In genomic region chr12:112012775-112013600, GRCh38 we compare ENCODE assay signal across 8 cellular contexts. TPM values are rescaled to one million over a fixed set of nuclear protein-coding genes. Genes with fewer than 3 reads are reported as not detected.
DNase-seq lines count a peak whose midpoint lies in the region; ATAC-seq and TF ChIP-seq lines count a peak whose summit lies in the region.

ERP29 (plus strand) TSS chr12:112013426; CDS start chr12:112013466, 40 bp downstream.
TMEM116 (minus strand) TSS chr12:112013165; CDS start chr12:112005270, 7,895 bp downstream.

- peak within 1 kb of the TSS; percentile 91 for H2AK5ac ChIP-seq in IMR-90 (ENCODE audit: low read depth, low read length)

- H4K91ac ChIP-seq in IMR-90 (ENCODE audit: insufficient read depth, low read depth, low read length), result peak within 1 kb of the TSS; percentile 91

- H2BK20ac ChIP-seq in IMR-90 (ENCODE audit: low read depth, low read length), result no peak within 1 kb of the TSS

- H3K18ac ChIP-seq in IMR-90 (ENCODE audit: low read depth, low read length), result peak within 1 kb of the TSS; percentile 64

- ATAC-seq in GM21526 (IDR thresholded peaks at IDR 0.05; ENCODE audit: low FRiP score, unreplicated experiment) (peak; percentile 73), IMR-90 (ENCODE audit: low read depth) (peak; percentile 89)

- H3K23ac ChIP-seq in IMR-90 (ENCODE audit: low read depth, low read length), result peak within 1 kb of the TSS; percentile 92

- peak within 1 kb of the TSS; percentile 72 to 97 for H4K8ac ChIP-seq in IMR-90 (ENCODE audit: low read depth in 2 of 2, low read length in 2 of 2)

- in situ Hi-C loops in IMR-90 (cut with MboI; ENCODE audit: low sequenced_read_pairs), result no loop called here

- no peaks in the 10 kb centered on the region for H3K27me3 ChIP-seq in IMR-90 (ENCODE audit: control insufficient read depth, insufficient read depth, low read length)

- H3K9me3 ChIP-seq in IMR-90 (ENCODE audit: control insufficient read depth, insufficient read depth, low read length) (no peaks in the 10 kb centered on the region), OCI-LY7 (ENCODE audit: low read length) (peaks cover 9% of the 10 kb centered on the region; the same call in 1 of the 2 replicates)

- TSS peak; percentile 74 for BruUV-seq in IMR-90 (replicated peaks; lab: Mats Ljungman, UMichigan)
- BruUV-seq in OCI-LY7 (replicated peaks; lab: Mats Ljungman, UMichigan), result TSS peak; percentile 91

- H3K27ac ChIP-seq in IMR-90 (ENCODE audit: insufficient read depth, low read length) (peak within 1 kb of the TSS; percentile 80), OCI-LY7 (ENCODE audit: low read depth, low read length, poor library complexity, severe bottlenecking) (peak within 1 kb of the TSS; percentile 92), epithelial cell of prostate (peak within 1 kb of the TSS; percentile 94)

- peak within 1 kb of the TSS; percentile 86 for H3K9ac ChIP-seq in IMR-90 (ENCODE audit: low read depth, low read length)

- peak within 1 kb of the TSS; percentile 83 for H2BK5ac ChIP-seq in IMR-90 (ENCODE audit: low read depth, low read length, poor library complexity, severe bottlenecking)

- peak within 1 kb of the TSS; percentile 79 for H3K4me3 ChIP-seq in IMR-90 (ENCODE audit: insufficient read depth, low read depth, low read length)
- peak within 1 kb of the TSS; percentile 88 for H3K4me3 ChIP-seq in OCI-LY7 (ENCODE audit: low read depth, low read length, poor library complexity, severe bottlenecking)

- H4K20me1 ChIP-seq in IMR-90 (ENCODE audit: insufficient read depth, low read length), result peaks cover 13% of the 10 kb centered on the region; the same call in 1 of the 2 replicates
- H4K20me1 ChIP-seq in OCI-LY7 (ENCODE audit: insufficient read depth, low read length), result peaks cover 12% of the 10 kb centered on the region

- DNase-seq in DMS114 treated with DMSO at 0.1 percent for 48 hours (lab: John Stamatoyannopoulos, UW; ENCODE audit: unreplicated experiment), result peak; percentile 93
- DNase-seq in IMR-90, result peak; percentile 98
- peak; percentile 99 for DNase-seq in OCI-LY7 (ENCODE audit: low spot score)
- DNase-seq in activated T-cell treated with anti-CD3 and anti-CD28 coated beads for 24 hours (ENCODE audit: low read depth), result peak; percentile 100
- peak; percentile 91 for DNase-seq in epithelial cell of prostate (ENCODE audit: low read depth, low spot score)
- DNase-seq in mucosa of gallbladder (ENCODE audit: low spot score), result peak; percentile 100
- DNase-seq in stimulated activated CD8-positive, alpha-beta memory T cell treated with anti-CD3 and anti-CD28 coated beads, Interleukin-4, amount 100 ng/mL, for 4 hours (ENCODE audit: low read depth in 2 of 2, low spot score in 1 of 2), result peak; percentile 100

- H3K36me3 ChIP-seq in IMR-90 (ENCODE audit: control insufficient read depth, insufficient read depth, low read length) (no peaks in the 10 kb centered on the region; the same call in 1 of the 2 replicates), OCI-LY7 (ENCODE audit: insufficient read depth, low read length) (peaks cover 27% of the 10 kb centered on the region)

- peak within 1 kb of the TSS; percentile 89 for H4K5ac ChIP-seq in IMR-90 (ENCODE audit: low read depth, low read length)

- H2BK120ac ChIP-seq in IMR-90 (ENCODE audit: low read depth, low read length), result peak within 1 kb of the TSS; percentile 57

- TF ChIP-seq CTCF in IMR-90 (conservative IDR thresholded peaks at IDR 0.05; ENCODE audit: low read depth, low read length) (peak; percentile 60), OCI-LY7 (conservative IDR thresholded peaks at IDR 0.05; ENCODE audit: low read length) (peak; percentile 49)

- WGBS in IMR-90 (ENCODE audit: extremely low coverage in 2 of 2, insufficient read length in 1 of 2), 2 experiments, result 0% methylated on average over 48 of the region's 67 CpGs; no CpG with 5 or more reads in 1 of the 2 experiments

- peak within 1 kb of the TSS; percentile 97 for H3K14ac ChIP-seq in IMR-90 (replicated peaks; ENCODE audit: low read depth, low read length)

- no peaks in the 10 kb centered on the region for H3K9me2 ChIP-seq in OCI-LY7 (ENCODE audit: insufficient read depth, low read length)

- peaks cover 10% of the 10 kb centered on the region for H3K9me1 ChIP-seq in IMR-90 (ENCODE audit: insufficient read depth, low read length)

- peak; percentile 90 for TF ChIP-seq POLR2A in IMR-90 (IDR thresholded peaks at IDR 0.05; ENCODE audit: low read depth, low read length)

- dilution Hi-C loops in IMR-90 (cut with HindIII; ENCODE audit: low sequenced_read_pairs, unreplicated experiment), result no loop called here

- intact Hi-C loops in IMR-90 (cut with micrococcal nuclease) (loop anchor here (1.0 kb wide), 1 partner anchor 68 kb away; no protein-coding TSS in a partner anchor), OCI-LY7 (cut with micrococcal nuclease; ENCODE audit: unreplicated experiment) (loop anchor here (1.0 to 2.0 kb wide), 4 partner anchors 18 to 414 kb away; partner anchors contain the start of gene ATXN2)

- H3K56ac ChIP-seq in IMR-90 (ENCODE audit: extremely low read depth, insufficient read depth, low read length), result peak within 1 kb of the TSS; percentile 89

- peak within 1 kb of the TSS; percentile 98 for H3K4ac ChIP-seq in IMR-90 (ENCODE audit: low read depth, low read length)

- H3K4me1 ChIP-seq in IMR-90 (ENCODE audit: control insufficient read depth, insufficient read depth, low read length), result peaks cover 1% of the 10 kb centered on the region; the same call in 1 of the 2 replicates
- H3K4me1 ChIP-seq in OCI-LY7 (ENCODE audit: insufficient read depth, low read length, poor library complexity, severe bottlenecking), result peaks cover 29% of the 10 kb centered on the region

- TF ChIP-seq RAD21 in IMR-90 (IDR thresholded peaks at IDR 0.05; ENCODE audit: low read length), result peak; percentile 51

- H3K4me2 ChIP-seq in IMR-90 (ENCODE audit: low read depth, low read length) (peak within 1 kb of the TSS; percentile 83), OCI-LY7 (ENCODE audit: low read length) (peak within 1 kb of the TSS; percentile 98)

- CTCF ChIA-PET in IMR-90 (lab: Yijun Ruan, JAX) (interaction anchor here (0.5 to 1.0 kb wide), 2 partner anchors 32 to 68 kb away, joined by 3 read pairs; no protein-coding TSS in a partner anchor), OCI-LY7 (lab: Charles Lee; ENCODE audit: unreplicated experiment) (interaction anchor here (0.6 kb wide), 1 partner anchor 912 kb away, joined by 3 read pairs; no protein-coding TSS in a partner anchor)

- H2AK9ac ChIP-seq in IMR-90 (replicated peaks; ENCODE audit: low read depth, low read length, poor library complexity), result peak within 1 kb of the TSS; percentile 97

- peak within 1 kb of the TSS; percentile 21; the same call in 2 of the 3 replicates for H2BK15ac ChIP-seq in IMR-90 (ENCODE audit: low read depth, low read length)

- peaks cover 38% of the 10 kb centered on the region for H3K79me2 ChIP-seq in OCI-LY7 (ENCODE audit: insufficient read depth, low read depth, low read length)

- POLR2A ChIA-PET in IMR-90 (lab: Charles Lee; ENCODE audit: unreplicated experiment) (interaction anchor here (0.7 to 1.0 kb wide), 2 partner anchors 11 to 35 kb away, joined by 3 read pairs; no protein-coding TSS in a partner anchor), OCI-LY7 (lab: Charles Lee) (interaction anchor here (0.6 to 3.8 kb wide), 8 partner anchors 10 to 1618 kb away, joined by 3 to 23 read pairs (median 4); partner anchors contain the start of gene TRAFD1)

- peaks cover 24 to 59% of the 10 kb centered on the region in 2 experiments for H3K79me1 ChIP-seq in IMR-90 (ENCODE audit: low read depth in 1 of 2, low read length in 2 of 2)

- H2AFZ ChIP-seq in IMR-90 (replicated peaks; ENCODE audit: low read length, poor library complexity), result peak within 1 kb of the TSS; percentile 98
- peak within 1 kb of the TSS; percentile 67; the same call in 1 of the 2 replicates for H2AFZ ChIP-seq in OCI-LY7 (ENCODE audit: low read length)

TF ChIP-seq in IMR-90, 13 proteins besides CTCF, POLR2A, EP300 and RAD21 (continues in another document):
- TF ChIP-seq USF2 (IDR thresholded peaks at IDR 0.05; ENCODE audit: low read depth, low read length) (peak; percentile 99), MXI1 (IDR thresholded peaks at IDR 0.05; ENCODE audit: borderline replicate concordance, low read depth, low read length) (peak; percentile 57; the same call in 1 of the 2 replicates), RCOR1 (IDR thresholded peaks at IDR 0.05; ENCODE audit: insufficient replicate concordance, low read length) (no peak), SMC3 (IDR thresholded peaks at IDR 0.05; ENCODE audit: low read depth, low read length) (peak; percentile 36), CEBPB (IDR thresholded peaks at IDR 0.05; ENCODE audit: low read depth, low read length) (no peak), CHD1 (IDR thresholded peaks at IDR 0.05; ENCODE audit: low read depth, low read length) (no peak), FOS (IDR thresholded peaks at IDR 0.05; ENCODE audit: low read depth, low read length) (peak; percentile 95), MAZ (IDR thresholded peaks at IDR 0.05; ENCODE audit: borderline replicate concordance, low read depth, low read length) (peak; percentile 92), BHLHE40 (IDR thresholded peaks at IDR 0.05; ENCODE audit: low read depth, low read length) (peak; percentile 99), NFE2L2 (IDR thresholded peaks at IDR 0.05; ENCODE audit: low read depth, low read length) (no peak), MAFK (IDR thresholded peaks at IDR 0.05; ENCODE audit: low read depth, low read length) (no peak), RFX5 (IDR thresholded peaks at IDR 0.05; ENCODE audit: low read depth, low read length) (no peak)

RNA-seq across cellular contexts. Expression of gene ERP29, which starts in this region (rescaled TPM):
- total RNA-seq in IMR-90 (2012; rRNA removed) (30.3 and 36.1 TPM in 2 replicates), OCI-LY7 (2022) (107 and 120 TPM in 2 replicates), mucosa of gallbladder (141 TPM)
- polyA plus RNA-seq in IMR-90 (2012; rRNA removed), result 82.2 and 98.8 TPM in 2 replicates
- polyA plus RNA-seq in IMR-90 (2012; cell fraction: cytosol; rRNA removed), result 45.7 and 75.1 TPM in 2 replicates
- 21.4 and 48.6 TPM in 2 replicates for polyA plus RNA-seq in IMR-90 (2012; cell fraction: nucleus; rRNA removed; ENCODE audit: low replicate concordance)
- 72.1 and 112 TPM in 2 replicates for total RNA-seq in OCI-LY7 (2014; rRNA removed; shearing (Covaris generic))

RNA-seq across cellular contexts. Expression of gene TMEM116, which starts in this region (rescaled TPM):
- total RNA-seq in IMR-90 (2012; rRNA removed) (4.7 and 8.4 TPM in 2 replicates), OCI-LY7 (2022) (13.1 and 16.0 TPM in 2 replicates), mucosa of gallbladder (18.3 TPM)
- 4.6 and 5.5 TPM in 2 replicates for polyA plus RNA-seq in IMR-90 (2012; rRNA removed)
- 3.4 and 3.8 TPM in 2 replicates for polyA plus RNA-seq in IMR-90 (2012; cell fraction: cytosol; rRNA removed)
- polyA plus RNA-seq in IMR-90 (2012; cell fraction: nucleus; rRNA removed; ENCODE audit: low replicate concordance), result 2.9 and 8.4 TPM in 2 replicates
- 8.8 and 9.0 TPM in 2 replicates for total RNA-seq in OCI-LY7 (2014; rRNA removed; shearing (Covaris generic))

Comparison
In these comparisons a context has a peak if more than half of its experiments do, and no peak if none do; other contexts are left out.
1. Peak in every context shown above with its lines: DNase-seq, ATAC-seq, H3K4me3 ChIP-seq and H3K27ac ChIP-seq.